17 cellular contexts compared by ENCODE assay signal in the genomic region with DNA sequence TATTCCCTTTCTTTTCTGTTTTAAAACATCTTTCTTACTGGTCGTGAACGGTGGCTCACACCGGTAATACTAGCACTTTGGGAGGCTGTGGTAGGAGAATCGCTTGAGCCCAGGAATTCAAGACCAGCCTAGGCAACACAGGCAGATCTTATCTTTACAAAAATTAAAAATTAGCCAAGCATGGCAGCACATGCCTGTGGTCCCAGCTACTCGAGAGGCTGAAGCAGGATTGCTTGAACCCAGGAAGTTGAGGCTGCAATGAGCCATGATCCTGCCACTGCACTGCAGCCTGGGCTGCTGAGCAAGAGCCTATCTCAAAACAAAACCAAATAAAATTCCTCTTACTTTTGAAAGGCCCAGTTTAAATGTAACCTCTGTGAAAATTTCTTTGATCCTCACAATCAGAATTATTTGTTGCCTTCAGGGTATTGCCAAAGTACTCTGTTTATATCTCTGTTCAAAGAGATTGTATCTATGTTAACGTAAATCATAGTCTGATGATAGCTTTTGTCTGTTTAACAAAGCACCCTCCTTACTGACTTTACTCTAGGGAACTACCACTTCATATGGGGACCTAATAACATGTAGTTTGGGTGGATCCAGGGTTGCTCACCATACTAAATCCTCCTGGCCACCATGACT.
DNase-seq lines count a peak whose midpoint lies in the region; ATAC-seq lines count a peak whose summit lies in the region.
"Had no signal": no experiment of that assay in that cellular context is flagged by ENCODE, and none has a peak within 500 bp of the region (broad histone marks: within the 10 kb centered on the region; RNA-seq: fewer than 3 reads in every experiment).

No MANE protein-coding gene starts in this region.

- H3K4me3 ChIP-seq in CD8-positive, alpha-beta memory T cell (ENCODE audit: low read length): no peak overlapping the region
- H3K4me3 ChIP-seq in neuronal stem cell (ENCODE audit: low read length in 2 of 2): no peak overlapping the region
- H3K4me3 ChIP-seq: SJCRH30 had no signal

- CTCF ChIA-PET in activated CD4-positive, alpha-beta T cell treated with anti-CD3 and anti-CD28 coated beads for 36 hours (lab: Charles Lee): interaction anchor here (1.1 kb wide), 1 partner anchor 28 kb away, joined by 3 read pairs; no protein-coding TSS in a partner anchor
- CTCF ChIA-PET in CD8-positive, alpha-beta memory T cell (lab: Charles Lee): interaction anchor here (1.1 to 1.9 kb wide), 2 partner anchors 19 to 103 kb away, joined by 4 to 6 read pairs; no protein-coding TSS in a partner anchor
- CTCF ChIA-PET in activated CD8-positive, alpha-beta memory T cell treated with anti-CD3 and anti-CD28 coated beads, Interleukin-2, amount 10 ng/mL, durations not matched to agents 7 days and 5 days (lab: Charles Lee): no interaction called here

- H3K18ac ChIP-seq in neuronal stem cell (ENCODE audit: low read length): no peak overlapping the region

- no peak overlapping the region for H3K4ac ChIP-seq in neuronal stem cell (ENCODE audit: low read length)

- WGBS in neuronal stem cell (ENCODE audit: extremely low coverage in 2 of 2, insufficient read length in 2 of 2, insufficient replicate concordance in 1 of 2), 2 donors: no CpG with 5 or more reads among the region's 6 CpGs

- POLR2A ChIA-PET in activated CD4-positive, alpha-beta T cell treated with anti-CD3 and anti-CD28 coated beads for 36 hours (lab: Charles Lee): no interaction called here
- POLR2A ChIA-PET in CD8-positive, alpha-beta memory T cell (lab: Charles Lee): no interaction called here

- H3K27ac Mint-ChIP-seq in activated CD4-positive, alpha-beta T cell treated with anti-CD3 and anti-CD28 coated beads for 36 hours: no peak overlapping the region
- peak overlapping the region in 1 of 8 donors; percentile 42 for H3K27ac Mint-ChIP-seq in CD8-positive, alpha-beta memory T cell
- H3K27ac Mint-ChIP-seq in activated CD8-positive, alpha-beta memory T cell treated with anti-CD3 and anti-CD28 coated beads, Interleukin-2, amount 10 ng/mL, durations not matched to agents 7 days and 5 days: no peak overlapping the region

- H3K27me3 ChIP-seq in CD8-positive, alpha-beta memory T cell (ENCODE audit: insufficient read depth, low read length, poor library complexity, severe bottlenecking): no peaks in the 10 kb centered on the region
- H3K27me3 ChIP-seq in neuronal stem cell (ENCODE audit: control insufficient read depth in 3 of 3, insufficient read depth in 3 of 3, low read depth in 1 of 3, low read length in 3 of 3): no peaks in the 10 kb centered on the region
- H3K27me3 ChIP-seq: SJCRH30 had no signal

- no peaks in the 10 kb centered on the region for H3K4me1 ChIP-seq in CD8-positive, alpha-beta memory T cell (ENCODE audit: insufficient read depth, low read length)
- no peaks in the 10 kb centered on the region for H3K4me1 ChIP-seq in neuronal stem cell (ENCODE audit: control insufficient read depth in 2 of 2, insufficient read depth in 1 of 2, low read depth in 1 of 2, low read length in 2 of 2)

- no peak overlapping the region for H2BK15ac ChIP-seq in neuronal stem cell (ENCODE audit: low read length)

- no peak overlapping the region for H3K9ac ChIP-seq in neuronal stem cell (ENCODE audit: low read depth, low read length, poor library complexity)

- H2AFZ ChIP-seq in neuronal stem cell (ENCODE audit: low read length): no peak overlapping the region

- H3K4me1 Mint-ChIP-seq in activated CD4-positive, alpha-beta T cell treated with anti-CD3 and anti-CD28 coated beads for 36 hours: peaks cover 20% of the 10 kb centered on the region
- peaks cover 0 to 4% (median 2%) of the 10 kb centered on the region in 3 donors for H3K4me1 Mint-ChIP-seq in CD8-positive, alpha-beta memory T cell
- no peaks in the 10 kb centered on the region for H3K4me1 Mint-ChIP-seq in activated CD8-positive, alpha-beta memory T cell treated with anti-CD3 and anti-CD28 coated beads, Interleukin-2, amount 10 ng/mL, durations not matched to agents 7 days and 5 days

- H3K27me3 Mint-ChIP-seq in activated CD4-positive, alpha-beta T cell treated with anti-CD3 and anti-CD28 coated beads for 36 hours: no peaks in the 10 kb centered on the region
- H3K27me3 Mint-ChIP-seq in CD8-positive, alpha-beta memory T cell: no peaks in the 10 kb centered on the region
- no peaks in the 10 kb centered on the region for H3K27me3 Mint-ChIP-seq in activated CD8-positive, alpha-beta memory T cell treated with anti-CD3 and anti-CD28 coated beads, Interleukin-2, amount 10 ng/mL, durations not matched to agents 7 days and 5 days

- H3K4me3 Mint-ChIP-seq in activated CD4-positive, alpha-beta T cell treated with anti-CD3 and anti-CD28 coated beads for 36 hours: no peak overlapping the region
- H3K4me3 Mint-ChIP-seq in CD8-positive, alpha-beta memory T cell: no peak overlapping the region
- no peak overlapping the region for H3K4me3 Mint-ChIP-seq in activated CD8-positive, alpha-beta memory T cell treated with anti-CD3 and anti-CD28 coated beads, Interleukin-2, amount 10 ng/mL, durations not matched to agents 7 days and 5 days

- no peak overlapping the region for H3K23ac ChIP-seq in neuronal stem cell (ENCODE audit: low read depth, low read length, poor library complexity)

- H4K8ac ChIP-seq in neuronal stem cell (ENCODE audit: low read depth, low read length): no peak overlapping the region

- intact Hi-C loops in activated CD4-positive, alpha-beta T cell treated with anti-CD3 and anti-CD28 coated beads for 36 hours (cut with DNase I, micrococcal nuclease): no loop called here

- H2AK5ac ChIP-seq in neuronal stem cell (ENCODE audit: low read depth, low read length): no peak overlapping the region

- H3K36me3 Mint-ChIP-seq in activated CD4-positive, alpha-beta T cell treated with anti-CD3 and anti-CD28 coated beads for 36 hours (ENCODE audit: low read depth): peaks cover 7% of the 10 kb centered on the region
- H3K36me3 Mint-ChIP-seq in CD8-positive, alpha-beta memory T cell: peaks cover 0 to 9% (median 4%) of the 10 kb centered on the region in 3 donors
- H3K36me3 Mint-ChIP-seq in activated CD8-positive, alpha-beta memory T cell treated with anti-CD3 and anti-CD28 coated beads, Interleukin-2, amount 10 ng/mL, durations not matched to agents 7 days and 5 days: peaks cover 10% of the 10 kb centered on the region

- no peak overlapping the region for H3K4me2 ChIP-seq in neuronal stem cell (ENCODE audit: insufficient read depth, low read length, poor library complexity, severe bottlenecking)

- no peaks in the 10 kb centered on the region for H3K9me3 Mint-ChIP-seq in activated CD4-positive, alpha-beta T cell treated with anti-CD3 and anti-CD28 coated beads for 36 hours (ENCODE audit: low read depth)
- H3K9me3 Mint-ChIP-seq in CD8-positive, alpha-beta memory T cell: no peaks in the 10 kb centered on the region
- peaks cover 3% of the 10 kb centered on the region for H3K9me3 Mint-ChIP-seq in activated CD8-positive, alpha-beta memory T cell treated with anti-CD3 and anti-CD28 coated beads, Interleukin-2, amount 10 ng/mL, durations not matched to agents 7 days and 5 days (ENCODE audit: low read depth)

- no peak for DNase-seq in activated CD4-positive, alpha-beta T cell treated with anti-CD3 and anti-CD28 coated beads for 36 hours
- DNase-seq in activated CD4-positive, alpha-beta T cell treated with anti-CD3 and anti-CD28 coated beads for 48 hours: no peak
- DNase-seq in RPMI7951 (ENCODE audit: low read depth) (peak; percentile 39), iris pigment epithelial cell (ENCODE audit: low read depth) (peak; percentile 17), COLO668 (lab: John Stamatoyannopoulos, UW; ENCODE audit: unreplicated experiment) (no peak), neuronal stem cell (ENCODE audit: low spot score) (no peak)
- no peak for DNase-seq in CD8-positive, alpha-beta memory T cell
- DNase-seq in activated CD8-positive, alpha-beta memory T cell treated with anti-CD3 and anti-CD28 coated beads, Interleukin-2, amount 10 ng/mL, durations not matched to agents 7 days and 5 days: no peak
- DNase-seq: 8988T, GDM1, H7, Karpas-422, NCI-H187 treated with DMSO at 0.1 percent for 48 hours, NCI-H446, RPMI8226 had no signal

- peaks cover 2% of the 10 kb centered on the region for H3K79me1 ChIP-seq in neuronal stem cell (ENCODE audit: low read depth, low read length)

- no peaks in the 10 kb centered on the region for H3K36me3 ChIP-seq in CD8-positive, alpha-beta memory T cell (ENCODE audit: insufficient read depth, low read length)
- peaks cover 0 to 1% of the 10 kb centered on the region in 2 donors for H3K36me3 ChIP-seq in neuronal stem cell (replicated peaks in 1 of 2; ENCODE audit: control insufficient read depth in 2 of 2, insufficient read depth in 2 of 2, low read length in 2 of 2)
- H3K36me3 ChIP-seq: SJCRH30 had no signal

- peak; percentile 19 for ATAC-seq in activated CD4-positive, alpha-beta T cell treated with anti-CD3 and anti-CD28 coated beads for 36 hours
- no peak for ATAC-seq in activated CD8-positive, alpha-beta memory T cell treated with anti-CD3 and anti-CD28 coated beads, Interleukin-2, amount 10 ng/mL, durations not matched to agents 7 days and 5 days

- no peaks in the 10 kb centered on the region for H3K9me3 ChIP-seq in CD8-positive, alpha-beta memory T cell (ENCODE audit: low read length)
- peaks cover under 1 to 10% of the 10 kb centered on the region in 2 donors for H3K9me3 ChIP-seq in neuronal stem cell (replicated peaks in 1 of 2; ENCODE audit: control insufficient read depth in 2 of 2, insufficient read depth in 1 of 2, low read depth in 1 of 2, low read length in 2 of 2)

- no peak overlapping the region for H2BK5ac ChIP-seq in neuronal stem cell (ENCODE audit: low read length)

- H4K91ac ChIP-seq in neuronal stem cell (ENCODE audit: low read depth, low read length, poor library complexity): no peak overlapping the region

- no peak overlapping the region for H2BK12ac ChIP-seq in neuronal stem cell (ENCODE audit: low read length)

- H3K14ac ChIP-seq in neuronal stem cell (ENCODE audit: low read length): no peak overlapping the region

- H2BK120ac ChIP-seq in neuronal stem cell (ENCODE audit: low read depth, low read length): no peak overlapping the region

- no peak overlapping the region for H3K27ac ChIP-seq in CD8-positive, alpha-beta memory T cell (ENCODE audit: low read depth, low read length)
- H3K27ac ChIP-seq in neuronal stem cell (replicated peaks; ENCODE audit: low read length): no peak overlapping the region
- H3K27ac ChIP-seq: C4-2B, SJCRH30 had no signal

Comparison
In these comparisons a context has a peak if more than half of its experiments do, and no peak if none do; other contexts are left out.
1. DNase-seq: peak in RPMI7951 (single experiment) and iris pigment epithelial cell (single experiment); none in activated CD4-positive, alpha-beta T cell treated with anti-CD3 and anti-CD28 coated beads for 36 hours (single experiment), activated CD4-positive, alpha-beta T cell treated with anti-CD3 and anti-CD28 coated beads for 48 hours (single experiment), CD8-positive, alpha-beta memory T cell (0 of 5), COLO668 (single experiment), neuronal stem cell (single experiment) and activated CD8-positive, alpha-beta memory T cell treated with anti-CD3 and anti-CD28 coated beads, Interleukin-2, amount 10 ng/mL, durations not matched to agents 7 days and 5 days (single experiment).